In genomic region chr12:48681738-48682532, GRCh38 we compare ENCODE assay signal across 8 cellular contexts. TPM values are rescaled to one million over a fixed set of nuclear protein-coding genes. Genes with fewer than 3 reads are reported as not detected.
DNase-seq lines count a peak whose midpoint lies in the region; ATAC-seq and TF ChIP-seq lines count a peak whose summit lies in the region.

KANSL2 (minus strand) TSS chr12:48682238; CDS start chr12:48681632, 606 bp downstream.

- POLR2A ChIA-PET in naive thymus-derived CD8-positive, alpha-beta T cell (lab: Charles Lee) = interaction anchor here (1.0 to 3.3 kb wide), 8 partner anchors 9 to 576 kb away, joined by 3 to 23 read pairs (median 7); partner anchors contain the start of genes CCNT1 and SENP1

- H3K27me3 Mint-ChIP-seq in activated T-helper 2 cell treated with anti-CD3 and anti-CD28 coated beads, Interferon-gamma antibody, Interleukin-2, Interleukin-4, amounts not matched to agents 10 μg/mL and 5 μg/mL and 100 μg/mL, durations not matched to agents 14 hours and 24 hours and 36 hours (ENCODE audit: low read depth) = no peaks in the 10 kb centered on the region
- no peaks in the 10 kb centered on the region for H3K27me3 Mint-ChIP-seq in naive thymus-derived CD8-positive, alpha-beta T cell

- H3K36me3 ChIP-seq in RWPE2 (ENCODE audit: low read depth) (peaks cover 41% of the 10 kb centered on the region), fibroblast of lung (ENCODE audit: control insufficient read depth, insufficient read depth, low read length) (peaks cover 5% of the 10 kb centered on the region)

- no peaks in the 10 kb centered on the region for H3K9me3 Mint-ChIP-seq in activated T-helper 2 cell treated with anti-CD3 and anti-CD28 coated beads, Interferon-gamma antibody, Interleukin-2, Interleukin-4, amounts not matched to agents 10 μg/mL and 5 μg/mL and 100 μg/mL, durations not matched to agents 14 hours and 24 hours and 36 hours
- H3K9me3 Mint-ChIP-seq in naive thymus-derived CD8-positive, alpha-beta T cell = no peaks in the 10 kb centered on the region

- peak within 1 kb of the TSS; percentile 97 for H3K4me2 ChIP-seq in fibroblast of lung (ENCODE audit: extremely low read depth, insufficient read depth, low read length)

- ATAC-seq in RWPE2 (ENCODE audit: low read depth) = peak; percentile 99
- peak; percentile 94 for ATAC-seq in naive thymus-derived CD8-positive, alpha-beta T cell

- DNase-seq in EH (ENCODE audit: low read depth) (peak; percentile 99), H4 (ENCODE audit: low spot score) (peak; percentile 99), LoVo (ENCODE audit: low spot score) (peak; percentile 100), RWPE2 (ENCODE audit: low spot score) (peak; percentile 99), fibroblast of lung (ENCODE audit: low read depth in 2 of 2) (peak; percentile 98 to 99)
- peak; percentile 98 for DNase-seq in activated T-helper 2 cell treated with anti-CD3 and anti-CD28 coated beads, Interferon-gamma antibody, Interleukin-2, Interleukin-4, amounts not matched to agents 10 μg/mL and 5 μg/mL and 100 μg/mL, durations not matched to agents 14 hours and 24 hours and 36 hours (ENCODE audit: low spot score)
- DNase-seq in naive thymus-derived CD8-positive, alpha-beta T cell = peak; percentile 87 to 99 (median 97)
- DNase-seq in stimulated activated naive CD4-positive, alpha-beta T cell (lab: John Stamatoyannopoulos, UW) = peak; percentile 89 to 97 (median 96)

- peaks cover 38% of the 10 kb centered on the region for H3K4me1 Mint-ChIP-seq in activated T-helper 2 cell treated with anti-CD3 and anti-CD28 coated beads, Interferon-gamma antibody, Interleukin-2, Interleukin-4, amounts not matched to agents 10 μg/mL and 5 μg/mL and 100 μg/mL, durations not matched to agents 14 hours and 24 hours and 36 hours (ENCODE audit: low read depth)
- H3K4me1 Mint-ChIP-seq in naive thymus-derived CD8-positive, alpha-beta T cell = peaks cover 24 to 57% (median 46%) of the 10 kb centered on the region in 4 donors

- H3K9ac ChIP-seq in fibroblast of lung (ENCODE audit: insufficient read depth, low read length) = peak within 1 kb of the TSS; percentile 96

- peak within 1 kb of the TSS; percentile 99 for H3K4me3 Mint-ChIP-seq in activated T-helper 2 cell treated with anti-CD3 and anti-CD28 coated beads, Interferon-gamma antibody, Interleukin-2, Interleukin-4, amounts not matched to agents 10 μg/mL and 5 μg/mL and 100 μg/mL, durations not matched to agents 14 hours and 24 hours and 36 hours (ENCODE audit: low read depth)
- H3K4me3 Mint-ChIP-seq in naive thymus-derived CD8-positive, alpha-beta T cell = peak within 1 kb of the TSS; percentile 82 to 98 (median 96)

- peak within 1 kb of the TSS; percentile 84 for H3K4me3 ChIP-seq in RWPE2 (ENCODE audit: severe bottlenecking)
- H3K4me3 ChIP-seq in fibroblast of lung (replicated peaks in 1 of 4; ENCODE audit: control extremely low read depth in 1 of 4, insufficient read depth in 1 of 4, low read depth in 3 of 4, low read length in 4 of 4) = peak within 1 kb of the TSS; percentile 93 to 98 (median 96)

- no peaks in the 10 kb centered on the region for H4K20me1 ChIP-seq in fibroblast of lung (ENCODE audit: control insufficient read depth, extremely low read depth, insufficient read depth, low read length)

- H2AFZ ChIP-seq in fibroblast of lung (ENCODE audit: low read length) = peak within 1 kb of the TSS; percentile 97

- peaks cover 47% of the 10 kb centered on the region for H3K79me2 ChIP-seq in fibroblast of lung (ENCODE audit: control insufficient read depth, insufficient read depth, low read length)

- peaks cover 54% of the 10 kb centered on the region for H3K36me3 Mint-ChIP-seq in activated T-helper 2 cell treated with anti-CD3 and anti-CD28 coated beads, Interferon-gamma antibody, Interleukin-2, Interleukin-4, amounts not matched to agents 10 μg/mL and 5 μg/mL and 100 μg/mL, durations not matched to agents 14 hours and 24 hours and 36 hours (ENCODE audit: low read depth)
- peaks cover 0 to 37% (median 8%) of the 10 kb centered on the region in 3 donors for H3K36me3 Mint-ChIP-seq in naive thymus-derived CD8-positive, alpha-beta T cell

- H3K4me1 ChIP-seq in RWPE2 (ENCODE audit: insufficient read depth, poor library complexity, severe bottlenecking) (peaks cover 27% of the 10 kb centered on the region), fibroblast of lung (ENCODE audit: control insufficient read depth, extremely low read depth, insufficient read depth, low read length) (peaks cover 7% of the 10 kb centered on the region)

- TF ChIP-seq CTCF in RWPE2 (IDR thresholded peaks at IDR 0.05; ENCODE audit: poor library complexity, severe bottlenecking) (no peak), fibroblast of lung (conservative IDR thresholded peaks at IDR 0.05 in 1 of 2, IDR thresholded peaks at IDR 0.05 in 1 of 2; ENCODE audit: low read depth in 1 of 2, low read length in 2 of 2) (no peak)

- intact Hi-C loops in activated T-helper 2 cell treated with anti-CD3 and anti-CD28 coated beads, Interferon-gamma antibody, Interleukin-2, Interleukin-4, amounts not matched to agents 10 μg/mL and 5 μg/mL and 100 μg/mL, durations not matched to agents 14 hours and 24 hours and 36 hours (cut with micrococcal nuclease) = loop anchor here (1.0 to 5.0 kb wide), 2 partner anchors 34 to 575 kb away; partner anchors contain the start of genes CCNT1 and SENP1

- H3K27ac ChIP-seq in RWPE2 (ENCODE audit: poor library complexity, severe bottlenecking) (peak within 1 kb of the TSS; percentile 53), fibroblast of lung (ENCODE audit: insufficient read depth, low read length) (peak within 1 kb of the TSS; percentile 94)

- H3K27me3 ChIP-seq in RWPE2 (ENCODE audit: insufficient read depth, poor library complexity, severe bottlenecking) = no peaks in the 10 kb centered on the region
- H3K27me3 ChIP-seq in fibroblast of lung (ENCODE audit: control insufficient read depth, insufficient read depth, low read length) = no peaks in the 10 kb centered on the region

- H3K27ac Mint-ChIP-seq in activated T-helper 2 cell treated with anti-CD3 and anti-CD28 coated beads, Interferon-gamma antibody, Interleukin-2, Interleukin-4, amounts not matched to agents 10 μg/mL and 5 μg/mL and 100 μg/mL, durations not matched to agents 14 hours and 24 hours and 36 hours = peak within 1 kb of the TSS; percentile 94
- peak within 1 kb of the TSS; percentile 95 to 100 (median 99) for H3K27ac Mint-ChIP-seq in naive thymus-derived CD8-positive, alpha-beta T cell

- H3K9me3 ChIP-seq in RWPE2 (ENCODE audit: severe bottlenecking) = no peaks in the 10 kb centered on the region
- H3K9me3 ChIP-seq in fibroblast of lung (ENCODE audit: control insufficient read depth, insufficient read depth, low read depth, low read length) = no peaks in the 10 kb centered on the region

RNA-seq across cellular contexts. Expression of gene KANSL2, which starts in this region (rescaled TPM):
- 70.0 and 87.5 TPM in 2 replicates for total RNA-seq in H4 (2014; rRNA removed; shearing (Covaris generic))
- 59.5 and 62.7 TPM in 2 replicates for total RNA-seq in activated T-helper 2 cell treated with anti-CD3 and anti-CD28 coated beads, Interferon-gamma antibody, Interleukin-2, Interleukin-4, amounts not matched to agents 10 μg/mL and 5 μg/mL and 100 μg/mL, durations not matched to agents 14 hours and 24 hours and 36 hours
- total RNA-seq in fibroblast of lung = 51.2 and 60.4 TPM in 2 replicates
- polyA plus RNA-seq in fibroblast of lung = 38.8 and 43.9 TPM in 2 replicates
- 19.9 and 24.1 TPM in 2 replicates for polyA plus RNA-seq in fibroblast of lung (2012)
- 21.3 and 22.0 TPM in 2 replicates for polyA minus RNA-seq in fibroblast of lung (ENCODE audit: low replicate concordance)
- total RNA-seq in naive thymus-derived CD8-positive, alpha-beta T cell = 10 to 100 TPM; 83.3 to 92.4 TPM
- 10 to 100 TPM; 21.0 to 30.2 (median 27.4) TPM for polyA plus RNA-seq in naive thymus-derived CD8-positive, alpha-beta T cell

Comparison
In these comparisons a context has a peak if more than half of its experiments do, and no peak if none do; other contexts are left out.
1. Peak in every context shown above with its lines: DNase-seq, ATAC-seq, H3K4me3 ChIP-seq and H3K27ac ChIP-seq.